1 cellular context compared by ENCODE assay signal in the genomic region with DNA sequence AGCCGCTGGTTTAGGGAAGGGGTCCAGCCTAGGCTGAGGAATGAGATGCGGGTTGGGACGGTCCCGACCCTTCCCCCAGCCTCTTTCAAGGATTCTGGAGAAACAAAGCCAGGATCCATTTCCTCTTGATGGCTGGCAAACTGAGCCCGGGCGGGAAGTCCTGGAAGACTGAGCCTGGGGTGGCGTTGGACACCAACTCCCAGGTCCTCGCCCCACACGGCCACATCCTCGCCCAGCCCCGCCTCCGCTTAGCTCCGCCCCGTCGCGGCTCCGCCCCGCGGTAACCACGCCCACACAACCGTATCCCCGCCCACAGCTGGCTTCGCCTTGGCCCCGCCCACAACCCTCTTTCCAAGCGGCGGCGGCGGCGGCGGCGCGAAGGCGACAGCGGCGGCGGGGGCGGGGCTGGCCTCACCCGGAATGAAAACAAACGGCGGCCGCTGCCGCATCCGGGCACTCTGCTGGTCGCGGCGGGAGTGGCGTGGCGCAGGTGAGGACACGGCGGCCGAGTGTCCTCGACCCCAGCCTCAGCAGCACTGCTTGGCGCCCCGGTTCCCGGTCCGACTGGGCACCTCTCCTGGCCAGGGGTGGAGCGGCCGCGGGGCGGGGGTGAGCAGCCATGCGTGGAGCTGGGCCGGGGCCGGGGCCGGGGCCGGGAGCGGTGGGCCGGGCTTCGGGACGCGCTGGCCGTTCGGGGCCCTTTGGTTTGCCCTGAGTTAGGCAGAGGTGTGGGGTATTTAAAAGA.
A peak's percentile ranks its signal among the peaks of the same experiment; 100 is the strongest.
TF ChIP-seq lines count a peak whose summit lies in the region.

Gene NUB1 (plus strand): TSS at position 456 of the 745 bp plus-strand sequence. CDS start 3,538 bp downstream, outside the sequence.

TF ChIP-seq in HepG2, 621 proteins besides CTCF, POLR2A, EP300 and RAD21 (continued from another document and continues in another):
- TF ChIP-seq, protein P1, sequence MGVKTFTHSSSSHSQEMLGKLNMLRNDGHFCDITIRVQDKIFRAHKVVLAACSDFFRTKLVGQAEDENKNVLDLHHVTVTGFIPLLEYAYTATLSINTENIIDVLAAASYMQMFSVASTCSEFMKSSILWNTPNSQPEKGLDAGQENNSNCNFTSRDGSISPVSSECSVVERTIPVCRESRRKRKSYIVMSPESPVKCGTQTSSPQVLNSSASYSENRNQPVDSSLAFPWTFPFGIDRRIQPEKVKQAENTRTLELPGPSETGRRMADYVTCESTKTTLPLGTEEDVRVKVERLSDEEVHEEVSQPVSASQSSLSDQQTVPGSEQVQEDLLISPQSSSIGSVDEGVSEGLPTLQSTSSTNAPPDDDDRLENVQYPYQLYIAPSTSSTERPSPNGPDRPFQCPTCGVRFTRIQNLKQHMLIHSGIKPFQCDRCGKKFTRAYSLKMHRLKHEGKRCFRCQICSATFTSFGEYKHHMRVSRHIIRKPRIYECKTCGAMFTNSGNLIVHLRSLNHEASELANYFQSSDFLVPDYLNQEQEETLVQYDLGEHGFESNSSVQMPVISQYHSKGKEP (CRISPR knock-in tag; IDR thresholded peaks at IDR 0.05), result no peak
- TF ChIP-seq ATF6 (CRISPR knock-in tag; conservative IDR thresholded peaks at IDR 0.05) (no peak), ZC3H4 (CRISPR knock-in tag; IDR thresholded peaks at IDR 0.05; ENCODE audit: borderline replicate concordance) (no peak), TBX3 (IDR thresholded peaks at IDR 0.05; ENCODE audit: borderline replicate concordance) (peak; percentile 50; the same call in 1 of the 2 replicates), RXRB (CRISPR knock-in tag; IDR thresholded peaks at IDR 0.05; ENCODE audit: borderline replicate concordance) (no peak), ZNF850 (CRISPR knock-in tag; conservative IDR thresholded peaks at IDR 0.05) (no peak), RFX5 (IDR thresholded peaks at IDR 0.05; ENCODE audit: low read depth, low read length) (no peak), NR2F6 (IDR thresholded peaks at IDR 0.05) (no peak), NR2F6 (CRISPR knock-in tag; IDR thresholded peaks at IDR 0.05) (no peak), HMGXB3 (CRISPR knock-in tag; IDR thresholded peaks at IDR 0.05; ENCODE audit: borderline replicate concordance) (no peak), UBTF (CRISPR knock-in tag; IDR thresholded peaks at IDR 0.05) (peak; percentile 79; the same call in 1 of the 2 replicates), KLF15 (CRISPR knock-in tag; IDR thresholded peaks at IDR 0.05; ENCODE audit: borderline replicate concordance) (no peak), KLF12 (CRISPR knock-in tag; IDR thresholded peaks at IDR 0.05; ENCODE audit: borderline replicate concordance) (peak; percentile 75; the same call in 1 of the 2 replicates), BCL6 (CRISPR knock-in tag; IDR thresholded peaks at IDR 0.05) (no peak), ZNF761 (CRISPR knock-in tag; conservative IDR thresholded peaks at IDR 0.05) (peak; percentile 57; the same call in 1 of the 2 replicates), HIC2 (CRISPR knock-in tag; IDR thresholded peaks at IDR 0.05; ENCODE audit: low read depth) (no peak), ZNF674 (CRISPR knock-in tag; IDR thresholded peaks at IDR 0.05; ENCODE audit: low read depth) (no peak), HNF4A (CRISPR knock-in tag; IDR thresholded peaks at IDR 0.05) (no peak), TAF1 (CRISPR knock-in tag; IDR thresholded peaks at IDR 0.05) (peak; percentile 79), ETV5 (CRISPR knock-in tag; IDR thresholded peaks at IDR 0.05; ENCODE audit: borderline replicate concordance) (peak; percentile 41; the same call in 1 of the 2 replicates), ZNF530 (CRISPR knock-in tag; IDR thresholded peaks at IDR 0.05; ENCODE audit: low read depth) (no peak), CHD2 (IDR thresholded peaks at IDR 0.05; ENCODE audit: low read depth, low read length) (0 out of 2 replicates have a peak, but pooled peaks have one; percentile 27)
- TF ChIP-seq, protein P2, sequence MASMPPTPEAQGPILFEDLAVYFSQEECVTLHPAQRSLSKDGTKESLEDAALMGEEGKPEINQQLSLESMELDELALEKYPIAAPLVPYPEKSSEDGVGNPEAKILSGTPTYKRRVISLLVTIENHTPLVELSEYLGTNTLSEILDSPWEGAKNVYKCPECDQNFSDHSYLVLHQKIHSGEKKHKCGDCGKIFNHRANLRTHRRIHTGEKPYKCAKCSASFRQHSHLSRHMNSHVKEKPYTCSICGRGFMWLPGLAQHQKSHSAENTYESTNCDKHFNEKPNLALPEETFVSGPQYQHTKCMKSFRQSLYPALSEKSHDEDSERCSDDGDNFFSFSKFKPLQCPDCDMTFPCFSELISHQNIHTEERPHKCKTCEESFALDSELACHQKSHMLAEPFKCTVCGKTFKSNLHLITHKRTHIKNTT (CRISPR knock-in tag; IDR thresholded peaks at IDR 0.05), result no peak
- TF ChIP-seq, protein P3, sequence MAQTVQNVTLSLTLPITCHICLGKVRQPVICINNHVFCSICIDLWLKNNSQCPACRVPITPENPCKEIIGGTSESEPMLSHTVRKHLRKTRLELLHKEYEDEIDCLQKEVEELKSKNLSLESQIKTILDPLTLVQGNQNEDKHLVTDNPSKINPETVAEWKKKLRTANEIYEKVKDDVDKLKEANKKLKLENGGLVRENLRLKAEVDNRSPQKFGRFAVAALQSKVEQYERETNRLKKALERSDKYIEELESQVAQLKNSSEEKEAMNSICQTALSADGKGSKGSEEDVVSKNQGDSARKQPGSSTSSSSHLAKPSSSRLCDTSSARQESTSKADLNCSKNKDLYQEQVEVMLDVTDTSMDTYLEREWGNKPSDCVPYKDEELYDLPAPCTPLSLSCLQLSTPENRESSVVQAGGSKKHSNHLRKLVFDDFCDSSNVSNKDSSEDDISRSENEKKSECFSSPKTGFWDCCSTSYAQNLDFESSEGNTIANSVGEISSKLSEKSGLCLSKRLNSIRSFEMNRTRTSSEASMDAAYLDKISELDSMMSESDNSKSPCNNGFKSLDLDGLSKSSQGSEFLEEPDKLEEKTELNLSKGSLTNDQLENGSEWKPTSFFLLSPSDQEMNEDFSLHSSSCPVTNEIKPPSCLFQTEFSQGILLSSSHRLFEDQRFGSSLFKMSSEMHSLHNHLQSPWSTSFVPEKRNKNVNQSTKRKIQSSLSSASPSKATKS (CRISPR knock-in tag; IDR thresholded peaks at IDR 0.05), result no peak
- TF ChIP-seq, protein P4, sequence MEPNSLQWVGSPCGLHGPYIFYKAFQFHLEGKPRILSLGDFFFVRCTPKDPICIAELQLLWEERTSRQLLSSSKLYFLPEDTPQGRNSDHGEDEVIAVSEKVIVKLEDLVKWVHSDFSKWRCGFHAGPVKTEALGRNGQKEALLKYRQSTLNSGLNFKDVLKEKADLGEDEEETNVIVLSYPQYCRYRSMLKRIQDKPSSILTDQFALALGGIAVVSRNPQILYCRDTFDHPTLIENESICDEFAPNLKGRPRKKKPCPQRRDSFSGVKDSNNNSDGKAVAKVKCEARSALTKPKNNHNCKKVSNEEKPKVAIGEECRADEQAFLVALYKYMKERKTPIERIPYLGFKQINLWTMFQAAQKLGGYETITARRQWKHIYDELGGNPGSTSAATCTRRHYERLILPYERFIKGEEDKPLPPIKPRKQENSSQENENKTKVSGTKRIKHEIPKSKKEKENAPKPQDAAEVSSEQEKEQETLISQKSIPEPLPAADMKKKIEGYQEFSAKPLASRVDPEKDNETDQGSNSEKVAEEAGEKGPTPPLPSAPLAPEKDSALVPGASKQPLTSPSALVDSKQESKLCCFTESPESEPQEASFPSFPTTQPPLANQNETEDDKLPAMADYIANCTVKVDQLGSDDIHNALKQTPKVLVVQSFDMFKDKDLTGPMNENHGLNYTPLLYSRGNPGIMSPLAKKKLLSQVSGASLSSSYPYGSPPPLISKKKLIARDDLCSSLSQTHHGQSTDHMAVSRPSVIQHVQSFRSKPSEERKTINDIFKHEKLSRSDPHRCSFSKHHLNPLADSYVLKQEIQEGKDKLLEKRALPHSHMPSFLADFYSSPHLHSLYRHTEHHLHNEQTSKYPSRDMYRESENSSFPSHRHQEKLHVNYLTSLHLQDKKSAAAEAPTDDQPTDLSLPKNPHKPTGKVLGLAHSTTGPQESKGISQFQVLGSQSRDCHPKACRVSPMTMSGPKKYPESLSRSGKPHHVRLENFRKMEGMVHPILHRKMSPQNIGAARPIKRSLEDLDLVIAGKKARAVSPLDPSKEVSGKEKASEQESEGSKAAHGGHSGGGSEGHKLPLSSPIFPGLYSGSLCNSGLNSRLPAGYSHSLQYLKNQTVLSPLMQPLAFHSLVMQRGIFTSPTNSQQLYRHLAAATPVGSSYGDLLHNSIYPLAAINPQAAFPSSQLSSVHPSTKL (CRISPR knock-in tag; IDR thresholded peaks at IDR 0.05), result peak; percentile 48; the same call in 1 of the 2 replicates
